Comparison of ENCODE assay signal across 20 cellular contexts in genomic region chr3:17655743-17656142, GRCh38.
A peak's percentile ranks its signal among the peaks of the same experiment; 100 is the strongest.
DNase-seq lines count a peak whose midpoint lies in the region; ATAC-seq, FAIRE-seq and TF ChIP-seq lines count a peak whose summit lies in the region.
"Had no signal": no experiment of that assay in that cellular context is flagged by ENCODE, and none has a peak within 500 bp of the region (broad histone marks: within the 10 kb centered on the region; RNA-seq: fewer than 3 reads in every experiment).

No MANE protein-coding gene starts in this region.

- no peak overlapping the region for H2AFZ ChIP-seq in GM12878 (ENCODE audit: control insufficient read depth, low read depth, low read length)

- TF ChIP-seq POLR2A in GM12878 (IDR thresholded peaks at IDR 0.05; ENCODE audit: low read depth, low read length) = no peak

- H3K36me3 ChIP-seq in GM12878 (ENCODE audit: control insufficient read depth in 2 of 2, insufficient read depth in 2 of 2, low read length in 1 of 2) = no peaks in the 10 kb centered on the region
- H3K36me3 ChIP-seq: pancreas had no signal

- in situ Hi-C loops in GM12878 (cut with MboI) = no loop called here

- H3K79me2 ChIP-seq in GM12878 (ENCODE audit: control insufficient read depth, insufficient read depth, low read length) = no peaks in the 10 kb centered on the region; the same call in none of the 2 replicates

- H3K4me1 ChIP-seq in GM12878 (ENCODE audit: control insufficient read depth, insufficient read depth, low read length) = peaks cover 9% of the 10 kb centered on the region
- H3K4me1 ChIP-seq: pancreas had no signal

- no peak for FAIRE-seq in GM12878 (lab: Jason Lieb, UNC)
- FAIRE-seq: HepG2, pancreas, small intestine had no signal

- peak overlapping the region; percentile 10; the same call in 1 of the 2 replicates for H3K4me3 ChIP-seq in GM12878
- H3K4me3 ChIP-seq: pancreas had no signal

- SMC1A ChIA-PET in GM12878 (lab: Charles Lee; ENCODE audit: uncharacterized antibody, unreplicated experiment) = no interaction called here

- DNase-seq in GM12878 (ENCODE audit: low read depth, low spot score) = no peak
- no peak for DNase-seq in cerebellum (ENCODE audit: low spot score)
- DNase-seq in effector CD8-positive, alpha-beta T cell (lab: John Stamatoyannopoulos, UW) = no peak
- no peak for DNase-seq in stimulated activated CD4-positive, alpha-beta T cell treated with anti-CD3 and anti-CD28 coated beads, Interleukin-15, amount 100 ng/mL, for 24 hours
- DNase-seq: activated CD4-positive, alpha-beta T cell treated with anti-CD3 and anti-CD28 coated beads for 4 hours; activated T-cell treated with anti-CD3 and anti-CD28 coated beads for 4 hours; AML-193; DMS153; effector CD4-positive, alpha-beta T cell; MV-4-11; NCI-H2171; NK-92 treated with Interleukin-12 subunit alpha and Interleukin-12 subunit beta, amount 100 ng/mL, for 24 hours; pancreas; Right ventricle myocardium superior; small intestine had no signal

- H3K9me3 ChIP-seq in GM12878 (replicated peaks; ENCODE audit: control insufficient read depth, insufficient read depth, low read length) = no peaks in the 10 kb centered on the region
- H3K9me3 ChIP-seq: pancreas had no signal

- CTCF ChIA-PET in GM12878 (lab: Yijun Ruan, JAX) = interaction anchor here (3.2 kb wide), 1 partner anchor 11 kb away, joined by 12 read pairs; no protein-coding TSS in a partner anchor

- H4K20me1 ChIP-seq in GM12878 (ENCODE audit: control insufficient read depth, insufficient read depth) = no peaks in the 10 kb centered on the region; the same call in 1 of the 2 replicates

- no peak for TF ChIP-seq EP300 in GM12878 (IDR thresholded peaks at IDR 0.05; ENCODE audit: borderline replicate concordance in 1 of 2, control insufficient read depth in 1 of 2, low read depth in 2 of 2, low read length in 2 of 2)

- no peaks in the 10 kb centered on the region for H3K27me3 ChIP-seq in GM12878 (replicated peaks in 1 of 2; ENCODE audit: control insufficient read depth in 2 of 2, insufficient read depth in 2 of 2, low read length in 1 of 2)
- H3K27me3 ChIP-seq: pancreas had no signal

- no peak for TF ChIP-seq CTCF in GM12878 (IDR thresholded peaks at IDR 0.05 in 2 of 3, conservative IDR thresholded peaks at IDR 0.05 in 1 of 3; ENCODE audit: control insufficient read depth in 2 of 3, extremely low read depth in 1 of 3, insufficient read depth in 1 of 3, low read depth in 3 of 3, low read length in 3 of 3)

- ATAC-seq in GM18867 (IDR thresholded peaks at IDR 0.05; ENCODE audit: unreplicated experiment) = peak; percentile 95
- peak; percentile 90 for ATAC-seq in GM21529 (IDR thresholded peaks at IDR 0.05; ENCODE audit: unreplicated experiment)
- peak; percentile 51 for ATAC-seq in HG03039 (IDR thresholded peaks at IDR 0.05; ENCODE audit: unreplicated experiment)
- ATAC-seq in GM12878 = peak; percentile 93
- no peak for ATAC-seq in GM19452 (IDR thresholded peaks at IDR 0.05; ENCODE audit: unreplicated experiment)
- ATAC-seq: HepG2, pancreas had no signal

- RAD21 ChIA-PET in GM12878 (lab: Charles Lee; ENCODE audit: unreplicated experiment) = no interaction called here

- H3K4me2 ChIP-seq in GM12878 (ENCODE audit: control insufficient read depth, insufficient read depth) = peak overlapping the region; percentile 70

- WGBS in GM12878 (ENCODE audit: insufficient coverage, insufficient replicate concordance, low lambda C conversion rate, missing lambda C conversion rate) = 21% methylated on average over 2 of the region's 2 CpGs

- intact Hi-C loops in GM12878 (cut with micrococcal nuclease; ENCODE audit: unreplicated experiment) = loop anchor here (1.0 kb wide), 1 partner anchor 30 kb away; no protein-coding TSS in a partner anchor

- H3K9ac ChIP-seq in GM12878 (ENCODE audit: control insufficient read depth, insufficient read depth, low read length) = no peak overlapping the region

- POLR2A ChIA-PET in GM12878 (lab: Charles Lee) = no interaction called here

- no TSS peak for BruUV-seq in GM12878 (replicated peaks; lab: Mats Ljungman, UMichigan)

- H3K27ac ChIP-seq in GM12878 (ENCODE audit: control insufficient read depth, insufficient read depth) = no peak overlapping the region
- H3K27ac ChIP-seq: pancreas had no signal

- no peak for TF ChIP-seq RAD21 in GM12878 (IDR thresholded peaks at IDR 0.05; ENCODE audit: insufficient read depth, low read depth, low read length)

TF ChIP-seq in GM12878, 131 proteins besides CTCF, POLR2A, EP300 and RAD21 (continues in another document):
- TF ChIP-seq SIN3A (IDR thresholded peaks at IDR 0.05; ENCODE audit: low read depth, low read length) (no peak), PAX8 (IDR thresholded peaks at IDR 0.05) (no peak), SUZ12 (IDR thresholded peaks at IDR 0.05; ENCODE audit: unreplicated experiment) (no peak), RCOR1 (conservative IDR thresholded peaks at IDR 0.05; ENCODE audit: low read depth, low read length) (no peak), HDGF (IDR thresholded peaks at IDR 0.05) (no peak), ZNF384 (IDR thresholded peaks at IDR 0.05; ENCODE audit: borderline replicate concordance, low read depth, low read length) (no peak), SKIL (IDR thresholded peaks at IDR 0.05; ENCODE audit: low read depth, poor library complexity, severe bottlenecking) (no peak), RBBP5 (conservative IDR thresholded peaks at IDR 0.05) (no peak), KDM1A (IDR thresholded peaks at IDR 0.05; ENCODE audit: borderline replicate concordance) (no peak), ATF3 (IDR thresholded peaks at IDR 0.05; ENCODE audit: borderline replicate concordance, extremely low read depth, low read depth, low read length) (no peak), BRCA1 (IDR thresholded peaks at IDR 0.05; ENCODE audit: low read depth, low read length) (no peak), NFIC (IDR thresholded peaks at IDR 0.05; ENCODE audit: low read depth, low read length) (peak; percentile 41; the same call in 1 of the 2 replicates), CBX5 (IDR thresholded peaks at IDR 0.05; ENCODE audit: low read depth) (0 out of 2 replicates have a peak, but pooled peaks have one; percentile 62), ELK1 (IDR thresholded peaks at IDR 0.05; ENCODE audit: low read depth, low read length) (no peak), BHLHE40 (IDR thresholded peaks at IDR 0.05; ENCODE audit: borderline replicate concordance in 1 of 2, low read depth in 2 of 2, low read length in 1 of 2) (no peak), FOXK2 (IDR thresholded peaks at IDR 0.05) (no peak), HSF1 (IDR thresholded peaks at IDR 0.05; ENCODE audit: low read depth, low read length) (no peak), MXI1 (IDR thresholded peaks at IDR 0.05; ENCODE audit: low read depth, low read length) (no peak)
